Comparison of ENCODE assay signal across 17 cellular contexts in genomic region chr4:68681298-68681697, GRCh38. TPM values are rescaled to one million over a fixed set of nuclear protein-coding genes. Genes with fewer than 3 reads are reported as not detected.
"Had no signal": no experiment of that assay in that cellular context is flagged by ENCODE, and none has a peak within 500 bp of the region (broad histone marks: within the 10 kb centered on the region; RNA-seq: fewer than 3 reads in every experiment).

No MANE protein-coding gene starts in this region.

RNA-seq across cellular contexts. Expression of gene UGT2B15, which starts 10.8 kb away (rescaled TPM):
- total RNA-seq: dermis microvascular lymphatic vessel endothelial cell; endodermal cell; esophagus mucosa; esophagus squamous epithelium; glomerular endothelial cell; heart right ventricle; kidney epithelial cell; left cardiac atrium; left lung; left ventricle myocardium superior; lower lobe of right lung; lung microvascular endothelial cell; mesenteric fat pad; mesothelial cell of epicardium; mononuclear cell; naive thymus-derived CD4-positive, alpha-beta T cell had no signal
- polyA plus RNA-seq: heart right ventricle; keratinocyte; naive thymus-derived CD4-positive, alpha-beta T cell had no signal
